Comparison of ENCODE assay signal across 2 cellular contexts in the genomic region with DNA sequence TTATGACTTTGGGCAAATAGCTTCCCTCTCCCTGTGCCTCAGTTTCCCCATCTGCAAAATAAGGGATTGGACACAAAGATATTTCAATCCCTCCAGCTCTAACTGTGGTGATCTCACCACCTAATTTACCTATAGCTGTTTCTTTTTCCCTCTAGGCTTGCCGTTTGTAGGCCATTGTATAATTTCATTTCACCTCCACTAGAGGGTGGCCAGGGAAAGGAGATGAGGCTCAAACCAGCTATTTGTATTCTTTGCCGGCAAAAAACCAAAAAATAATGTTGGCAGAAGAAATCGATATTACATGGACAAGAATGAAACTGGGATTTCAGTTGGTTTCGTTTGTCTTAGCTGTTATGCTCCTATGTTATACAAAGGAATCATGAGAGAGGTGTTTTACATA.
A peak's percentile ranks its signal among the peaks of the same experiment; 100 is the strongest.
TF ChIP-seq lines count a peak whose summit lies in the region.

No MANE protein-coding gene starts in this region.

TF ChIP-seq in SK-N-SH, 30 proteins besides CTCF, POLR2A, EP300 and RAD21:
- TF ChIP-seq CHD2 (IDR thresholded peaks at IDR 0.05; ENCODE audit: low read length, partially characterized antibody) (no peak), SIN3A (IDR thresholded peaks at IDR 0.05; ENCODE audit: borderline replicate concordance, low read depth, low read length) (no peak), NFIC (IDR thresholded peaks at IDR 0.05; ENCODE audit: borderline replicate concordance) (no peak), FOSL2 (IDR thresholded peaks at IDR 0.05; ENCODE audit: borderline replicate concordance, low read depth) (no peak), TAF1 (IDR thresholded peaks at IDR 0.05; ENCODE audit: borderline replicate concordance, low read depth, low read length) (no peak), NRF1 (IDR thresholded peaks at IDR 0.05; ENCODE audit: low read depth, low read length) (no peak), SMC3 (IDR thresholded peaks at IDR 0.05; ENCODE audit: low read depth, low read length) (peak; percentile 56)
- TF ChIP-seq, protein P1, sequence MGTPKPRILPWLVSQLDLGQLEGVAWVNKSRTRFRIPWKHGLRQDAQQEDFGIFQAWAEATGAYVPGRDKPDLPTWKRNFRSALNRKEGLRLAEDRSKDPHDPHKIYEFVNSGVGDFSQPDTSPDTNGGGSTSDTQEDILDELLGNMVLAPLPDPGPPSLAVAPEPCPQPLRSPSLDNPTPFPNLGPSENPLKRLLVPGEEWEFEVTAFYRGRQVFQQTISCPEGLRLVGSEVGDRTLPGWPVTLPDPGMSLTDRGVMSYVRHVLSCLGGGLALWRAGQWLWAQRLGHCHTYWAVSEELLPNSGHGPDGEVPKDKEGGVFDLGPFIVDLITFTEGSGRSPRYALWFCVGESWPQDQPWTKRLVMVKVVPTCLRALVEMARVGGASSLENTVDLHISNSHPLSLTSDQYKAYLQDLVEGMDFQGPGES (IDR thresholded peaks at IDR 0.05; ENCODE audit: low read depth, low read length) = no peak

TF ChIP-seq in endothelial cell of umbilical vein, 7 proteins besides CTCF, POLR2A, EP300 and RAD21:
- no peak for TF ChIP-seq EZH2 (IDR thresholded peaks at IDR 0.05; ENCODE audit: borderline replicate concordance, low read depth, low read length, severe bottlenecking)
- TF ChIP-seq GATA2 (IDR thresholded peaks at IDR 0.05; ENCODE audit: insufficient read depth, insufficient read length, low read depth, low read length) = no peak
- TF ChIP-seq JUN (IDR thresholded peaks at IDR 0.05; ENCODE audit: borderline replicate concordance, insufficient read depth, insufficient read length, low read depth) = no peak
- TF ChIP-seq POLR2AphosphoS5 (IDR thresholded peaks at IDR 0.05; ENCODE audit: insufficient read depth, low read depth, low read length) = no peak
- TF ChIP-seq FOS (IDR thresholded peaks at IDR 0.05; ENCODE audit: borderline replicate concordance, insufficient read depth, low read length) = no peak
